ENCODE assay signal across 20 cellular contexts in genomic region chr4:66045913-66046312, GRCh38.
"Had no signal": no experiment of that assay in that cellular context is flagged by ENCODE, and none has a peak within 500 bp of the region (broad histone marks: within the 10 kb centered on the region; RNA-seq: fewer than 3 reads in every experiment).

No MANE protein-coding gene starts in this region.

- H3K4me3 ChIP-seq: esophagus squamous epithelium, gastroesophageal sphincter, right atrium auricular region, sigmoid colon, skin epidermis, testis, tibial nerve, upper lobe of right lung, vagina had no signal

- H3K27ac ChIP-seq: esophagus squamous epithelium, gastroesophageal sphincter, neutrophil, right atrium auricular region, sigmoid colon, skin epidermis, testis, tibial nerve, upper lobe of right lung, vagina had no signal

- H3K4me1 Mint-ChIP-seq: naive thymus-derived CD4-positive, alpha-beta T cell; stimulated activated naive B cell treated with anti-CD40 and anti-IgM and Interleukin-4, amounts not matched to agents 10 μg/mL and 1 μg/mL and 100 μg/mL, for 72 hours; stimulated activated naive CD8-positive, alpha-beta T cell treated with anti-CD3 and anti-CD28 coated beads, Interleukin-15, amount 100 ng/mL, for 72 hours had no signal

- H3K27ac Mint-ChIP-seq: dendritic cell treated with granulocyte-macrophage colony-stimulating factor and Interleukin-4, amounts not matched to agents 40 ng/mL and 50 ng/mL, for 4 days; effector memory CD8-positive, alpha-beta T cell; naive thymus-derived CD4-positive, alpha-beta T cell; nephron progenitor cell; stimulated activated naive B cell treated with anti-CD40 and anti-IgM and Interleukin-4, amounts not matched to agents 10 μg/mL and 1 μg/mL and 100 μg/mL, for 72 hours; stimulated activated naive CD8-positive, alpha-beta T cell treated with anti-CD3 and anti-CD28 coated beads, Interleukin-15, amount 100 ng/mL, for 72 hours had no signal

- H3K36me3 Mint-ChIP-seq: naive thymus-derived CD4-positive, alpha-beta T cell; stimulated activated naive B cell treated with anti-CD40 and anti-IgM and Interleukin-4, amounts not matched to agents 10 μg/mL and 1 μg/mL and 100 μg/mL, for 72 hours had no signal

- H3K9me3 Mint-ChIP-seq: dendritic cell treated with granulocyte-macrophage colony-stimulating factor and Interleukin-4, amounts not matched to agents 40 ng/mL and 50 ng/mL, for 4 days had no signal

- ATAC-seq: effector memory CD8-positive, alpha-beta T cell; gastroesophageal sphincter; naive thymus-derived CD4-positive, alpha-beta T cell; stimulated activated naive B cell treated with anti-CD40 and anti-IgM and Interleukin-4, amounts not matched to agents 10 μg/mL and 1 μg/mL and 100 μg/mL, for 72 hours; stimulated activated naive CD8-positive, alpha-beta T cell treated with anti-CD3 and anti-CD28 coated beads, Interleukin-15, amount 100 ng/mL, for 72 hours; upper lobe of right lung had no signal

- H3K4me1 ChIP-seq: esophagus squamous epithelium, gastroesophageal sphincter, right atrium auricular region, sigmoid colon, testis, tibial nerve, upper lobe of right lung, vagina had no signal

- H3K4me3 Mint-ChIP-seq: dendritic cell treated with granulocyte-macrophage colony-stimulating factor and Interleukin-4, amounts not matched to agents 40 ng/mL and 50 ng/mL, for 4 days; effector memory CD8-positive, alpha-beta T cell; naive thymus-derived CD4-positive, alpha-beta T cell; nephron progenitor cell; stimulated activated naive B cell treated with anti-CD40 and anti-IgM and Interleukin-4, amounts not matched to agents 10 μg/mL and 1 μg/mL and 100 μg/mL, for 72 hours; stimulated activated naive CD8-positive, alpha-beta T cell treated with anti-CD3 and anti-CD28 coated beads, Interleukin-15, amount 100 ng/mL, for 72 hours had no signal

- H3K27me3 Mint-ChIP-seq: dendritic cell treated with granulocyte-macrophage colony-stimulating factor and Interleukin-4, amounts not matched to agents 40 ng/mL and 50 ng/mL, for 4 days; effector memory CD8-positive, alpha-beta T cell; naive thymus-derived CD4-positive, alpha-beta T cell; stimulated activated naive B cell treated with anti-CD40 and anti-IgM and Interleukin-4, amounts not matched to agents 10 μg/mL and 1 μg/mL and 100 μg/mL, for 72 hours; stimulated activated naive CD8-positive, alpha-beta T cell treated with anti-CD3 and anti-CD28 coated beads, Interleukin-15, amount 100 ng/mL, for 72 hours had no signal

- DNase-seq: effector memory CD8-positive, alpha-beta T cell; esophagus squamous epithelium; foreskin fibroblast; kidney glomerular epithelial cell; naive thymus-derived CD4-positive, alpha-beta T cell; nephron progenitor cell; sigmoid colon; stimulated activated CD4-positive, alpha-beta T cell treated with anti-CD3 and anti-CD28 coated beads, Interleukin-2, amount 100 ng/mL, for 24 hours; stimulated activated CD4-positive, alpha-beta T cell treated with anti-CD3 and anti-CD28 coated beads, Interleukin-4, amount 100 ng/mL, for 4 hours; stimulated activated naive B cell treated with anti-CD40 and anti-IgM and Interleukin-4, amounts not matched to agents 10 μg/mL and 1 μg/mL and 100 μg/mL, for 72 hours; stimulated activated naive CD8-positive, alpha-beta T cell treated with anti-CD3 and anti-CD28 coated beads, Interleukin-15, amount 100 ng/mL, for 72 hours; testis; upper lobe of right lung had no signal

- H3K36me3 ChIP-seq: esophagus squamous epithelium, gastroesophageal sphincter, neutrophil, right atrium auricular region, sigmoid colon, tibial nerve, upper lobe of right lung, vagina had no signal

- H3K27me3 ChIP-seq: esophagus squamous epithelium, gastroesophageal sphincter, neutrophil, right atrium auricular region, sigmoid colon, testis, tibial nerve, upper lobe of right lung, vagina had no signal

- H3K9me3 ChIP-seq: esophagus squamous epithelium, gastroesophageal sphincter, neutrophil, right atrium auricular region, sigmoid colon, testis, tibial nerve, upper lobe of right lung, vagina had no signal
